Comparison of ENCODE assay signal across 1 cellular context in the genomic region with DNA sequence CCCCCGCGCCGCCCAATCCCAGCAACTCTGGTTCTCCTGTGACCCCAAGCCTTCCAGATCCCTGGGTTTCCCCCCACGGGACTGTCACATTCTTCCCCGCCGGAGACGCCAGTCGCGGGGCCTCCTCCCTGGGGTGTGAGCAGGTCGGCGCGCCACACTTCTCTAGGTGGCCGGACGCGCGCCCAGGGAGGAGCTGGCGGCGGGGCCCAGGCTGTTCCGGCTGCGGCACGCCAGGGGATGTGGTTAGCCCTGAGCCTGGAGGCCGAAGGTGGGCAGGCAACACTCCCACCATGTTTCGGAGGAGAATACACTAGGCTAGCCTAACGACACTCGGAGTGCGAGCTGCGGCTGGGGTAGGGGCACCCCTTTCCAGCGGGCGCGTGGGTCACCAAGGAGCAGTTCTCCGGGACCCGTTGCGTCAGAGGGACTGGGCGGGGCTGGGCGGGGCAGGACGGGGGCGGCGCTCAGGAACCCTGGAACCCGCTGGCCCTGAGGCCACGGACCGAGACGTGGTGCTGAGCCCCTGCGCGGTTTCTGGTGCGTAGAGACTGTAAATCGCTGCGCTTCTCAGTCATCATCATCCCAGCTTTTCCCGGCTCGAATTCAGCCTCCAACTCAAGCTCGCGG.
TF ChIP-seq lines count a peak whose summit lies in the region.

A gene with protein sequence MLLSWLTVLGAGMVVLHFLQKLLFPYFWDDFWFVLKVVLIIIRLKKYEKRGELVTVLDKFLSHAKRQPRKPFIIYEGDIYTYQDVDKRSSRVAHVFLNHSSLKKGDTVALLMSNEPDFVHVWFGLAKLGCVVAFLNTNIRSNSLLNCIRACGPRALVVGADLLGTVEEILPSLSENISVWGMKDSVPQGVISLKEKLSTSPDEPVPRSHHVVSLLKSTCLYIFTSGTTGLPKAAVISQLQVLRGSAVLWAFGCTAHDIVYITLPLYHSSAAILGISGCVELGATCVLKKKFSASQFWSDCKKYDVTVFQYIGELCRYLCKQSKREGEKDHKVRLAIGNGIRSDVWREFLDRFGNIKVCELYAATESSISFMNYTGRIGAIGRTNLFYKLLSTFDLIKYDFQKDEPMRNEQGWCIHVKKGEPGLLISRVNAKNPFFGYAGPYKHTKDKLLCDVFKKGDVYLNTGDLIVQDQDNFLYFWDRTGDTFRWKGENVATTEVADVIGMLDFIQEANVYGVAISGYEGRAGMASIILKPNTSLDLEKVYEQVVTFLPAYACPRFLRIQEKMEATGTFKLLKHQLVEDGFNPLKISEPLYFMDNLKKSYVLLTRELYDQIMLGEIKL (plus strand): TSS at position 478 of the 627 bp plus-strand sequence. CDS start 650 bp downstream, outside the sequence.

TF ChIP-seq in HCT116, 20 proteins besides CTCF, POLR2A, EP300 and RAD21 (continued from another document):
- TF ChIP-seq POLR2AphosphoS5 (IDR thresholded peaks at IDR 0.05; ENCODE audit: low read depth, low read length) (peak; percentile 74), ZNF274 (IDR thresholded peaks at IDR 0.05; ENCODE audit: low read depth, low read length) (no peak), MAX (IDR thresholded peaks at IDR 0.05) (peak; percentile 64), ELF1 (IDR thresholded peaks at IDR 0.05; ENCODE audit: borderline replicate concordance, low read depth) (no peak), SRF (IDR thresholded peaks at IDR 0.05; ENCODE audit: low read depth) (no peak)
- TF ChIP-seq, protein P1, sequence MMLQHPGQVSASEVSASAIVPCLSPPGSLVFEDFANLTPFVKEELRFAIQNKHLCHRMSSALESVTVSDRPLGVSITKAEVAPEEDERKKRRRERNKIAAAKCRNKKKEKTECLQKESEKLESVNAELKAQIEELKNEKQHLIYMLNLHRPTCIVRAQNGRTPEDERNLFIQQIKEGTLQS (IDR thresholded peaks at IDR 0.05), result no peak
